26 cellular contexts compared by ENCODE assay signal in genomic region chrX:2427147-2427546, GRCh38.
DNase-seq lines count a peak whose midpoint lies in the region; ATAC-seq and TF ChIP-seq lines count a peak whose summit lies in the region.
"Had no signal": no experiment of that assay in that cellular context is flagged by ENCODE, and none has a peak within 500 bp of the region (broad histone marks: within the 10 kb centered on the region; RNA-seq: fewer than 3 reads in every experiment).

No MANE protein-coding gene starts in this region.

- no peaks in the 10 kb centered on the region for H3K9me3 Mint-ChIP-seq in Calu3 (ENCODE audit: low read depth, unreplicated experiment)
- peaks cover 36% of the 10 kb centered on the region for H3K9me3 Mint-ChIP-seq in WTC11
- H3K9me3 Mint-ChIP-seq in stimulated activated effector memory CD8-positive, alpha-beta T cell treated with anti-CD3 and anti-CD28 coated beads, Interleukin-12 subunit alpha, Interleukin-12 subunit beta, amount 100 ng/mL, for 72 hours: no peaks in the 10 kb centered on the region
- H3K9me3 Mint-ChIP-seq: HFFc6 had no signal

- H3K4me1 ChIP-seq in breast epithelium: no peaks in the 10 kb centered on the region
- H3K4me1 ChIP-seq: HAP-1 had no signal

- POLR2A ChIA-PET in WTC11 (lab: Charles Lee): no interaction called here

- no TSS peak for BruUV-seq in Calu3 (replicated peaks; lab: Mats Ljungman, UMichigan)

- intact Hi-C loops in Calu3 (cut with micrococcal nuclease; ENCODE audit: unreplicated experiment) (no loop called here), breast epithelium (cut with DNase I; ENCODE audit: low total_unique reads) (no loop called here)

- H3K36me3 ChIP-seq in breast epithelium: no peaks in the 10 kb centered on the region

- CTCF ChIA-PET in Calu3 (lab: Charles Lee): no interaction called here
- CTCF ChIA-PET in WTC11 (lab: Charles Lee): no interaction called here

- H3K27me3 ChIP-seq in breast epithelium: no peaks in the 10 kb centered on the region
- H3K27me3 ChIP-seq: SJSA1 had no signal

- H3K27ac ChIP-seq in breast epithelium: no peak overlapping the region
- H3K27ac ChIP-seq: C4-2B, GM23248, KMS-11, SJSA1 had no signal

- H3K27me3 Mint-ChIP-seq in Calu3 (ENCODE audit: unreplicated experiment): no peaks in the 10 kb centered on the region
- H3K27me3 Mint-ChIP-seq in WTC11 (ENCODE audit: low read depth): no peaks in the 10 kb centered on the region; the same call in 1 of the 2 replicates
- H3K27me3 Mint-ChIP-seq: CD8-positive, alpha-beta memory T cell had no signal

- H3K9me3 ChIP-seq in breast epithelium: peaks cover 0 to 6% of the 10 kb centered on the region in 2 donors
- H3K9me3 ChIP-seq: HAP-1, SJSA1 had no signal

- H3K4me3 Mint-ChIP-seq in Calu3 (ENCODE audit: low read depth, unreplicated experiment) (no peak overlapping the region), WTC11 (no peak overlapping the region)
- H3K4me3 Mint-ChIP-seq in stimulated activated effector memory CD8-positive, alpha-beta T cell treated with anti-CD3 and anti-CD28 coated beads, Interleukin-12 subunit alpha, Interleukin-12 subunit beta, amount 100 ng/mL, for 72 hours: no peak overlapping the region
- H3K4me3 Mint-ChIP-seq: HFFc6 had no signal

- H3K4me1 Mint-ChIP-seq in Calu3 (ENCODE audit: low read depth, unreplicated experiment) (no peaks in the 10 kb centered on the region), WTC11 (peaks cover 8% of the 10 kb centered on the region)
- H3K4me1 Mint-ChIP-seq in stimulated activated effector memory CD8-positive, alpha-beta T cell treated with anti-CD3 and anti-CD28 coated beads, Interleukin-12 subunit alpha, Interleukin-12 subunit beta, amount 100 ng/mL, for 72 hours: peaks cover 9% of the 10 kb centered on the region
- H3K4me1 Mint-ChIP-seq: CD8-positive, alpha-beta memory T cell had no signal

- no peak overlapping the region for H3K4me3 ChIP-seq in breast epithelium
- H3K4me3 ChIP-seq: GM23248, HAP-1, SJSA1 had no signal

- no peak for ATAC-seq in WTC11
- ATAC-seq in stimulated activated effector memory CD8-positive, alpha-beta T cell treated with anti-CD3 and anti-CD28 coated beads, Interleukin-12 subunit alpha, Interleukin-12 subunit beta, amount 100 ng/mL, for 72 hours: no peak

- peak overlapping the region; percentile 14 for H3K27ac Mint-ChIP-seq in Calu3 (ENCODE audit: unreplicated experiment)
- peak overlapping the region; percentile 19 for H3K27ac Mint-ChIP-seq in WTC11
- H3K27ac Mint-ChIP-seq in stimulated activated effector memory CD8-positive, alpha-beta T cell treated with anti-CD3 and anti-CD28 coated beads, Interleukin-12 subunit alpha, Interleukin-12 subunit beta, amount 100 ng/mL, for 72 hours: peak overlapping the region; percentile 11
- H3K27ac Mint-ChIP-seq: HFFc6 had no signal

- H3K36me3 Mint-ChIP-seq in Calu3 (ENCODE audit: insufficient read depth, unreplicated experiment): peaks cover 11% of the 10 kb centered on the region
- peaks cover 57% of the 10 kb centered on the region for H3K36me3 Mint-ChIP-seq in WTC11
- peaks cover 18% of the 10 kb centered on the region for H3K36me3 Mint-ChIP-seq in stimulated activated effector memory CD8-positive, alpha-beta T cell treated with anti-CD3 and anti-CD28 coated beads, Interleukin-12 subunit alpha, Interleukin-12 subunit beta, amount 100 ng/mL, for 72 hours

- DNase-seq in Calu3 (no peak), WTC11 (ENCODE audit: low spot score) (no peak), mesenteric fat pad (ENCODE audit: low spot score) (peak; percentile 57), DMS53 (lab: John Stamatoyannopoulos, UW) (no peak), breast epithelium (ENCODE audit: low spot score in 2 of 2) (no peak)
- no peak for DNase-seq in stimulated activated effector memory CD8-positive, alpha-beta T cell treated with anti-CD3 and anti-CD28 coated beads, Interleukin-12 subunit alpha, Interleukin-12 subunit beta, amount 100 ng/mL, for 72 hours (ENCODE audit: low spot score in 2 of 2)
- DNase-seq in activated effector memory CD4-positive, alpha-beta T cell treated with Interleukin-2 at 50 U/mL for 16 hours: no peak
- DNase-seq: CD8-positive, alpha-beta memory T cell; DMS153; GM23248; HFFc6; IMR-90; MM.1S; NCI-H1417; NCI-H1694 treated with DMSO at 0.1 percent for 48 hours; NCI-H2081 treated with DMSO at 0.1 percent for 48 hours; NCI-H2171; NCI-H226; NCI-H510A; NCI-H69; Right ventricle myocardium superior; RPMI8226 had no signal

- TF ChIP-seq CTCF in Calu3 (IDR thresholded peaks at IDR 0.05; ENCODE audit: unreplicated experiment): no peak
- TF ChIP-seq CTCF in WTC11 (IDR thresholded peaks at IDR 0.05): no peak
- no peak for TF ChIP-seq CTCF in breast epithelium (IDR thresholded peaks at IDR 0.05)

- TF ChIP-seq POLR2A in breast epithelium (IDR thresholded peaks at IDR 0.05): no peak

TF ChIP-seq in WTC11, 78 proteins besides CTCF, POLR2A, EP300 and RAD21 (continues in another document):
- TF ChIP-seq CDX4 (CRISPR knock-in tag; IDR thresholded peaks at IDR 0.05; ENCODE audit: borderline replicate concordance): no peak
- no peak for TF ChIP-seq ZNF671 (CRISPR knock-in tag; IDR thresholded peaks at IDR 0.05)
- TF ChIP-seq ZBTB43 (CRISPR knock-in tag; IDR thresholded peaks at IDR 0.05): no peak
- TF ChIP-seq E2F1 (CRISPR knock-in tag; IDR thresholded peaks at IDR 0.05): no peak
- no peak for TF ChIP-seq CBFB (CRISPR knock-in tag; IDR thresholded peaks at IDR 0.05; ENCODE audit: low read depth)
- TF ChIP-seq ZNF532 (CRISPR knock-in tag; IDR thresholded peaks at IDR 0.05; ENCODE audit: borderline replicate concordance): no peak
- TF ChIP-seq ZNF121 (CRISPR knock-in tag; IDR thresholded peaks at IDR 0.05): no peak
- TF ChIP-seq MXD4 (CRISPR knock-in tag; IDR thresholded peaks at IDR 0.05; ENCODE audit: borderline replicate concordance): no peak
- no peak for TF ChIP-seq SMAD3 (CRISPR knock-in tag; IDR thresholded peaks at IDR 0.05; ENCODE audit: borderline replicate concordance)
- no peak for TF ChIP-seq TP53 (CRISPR knock-in tag; IDR thresholded peaks at IDR 0.05)
- no peak for TF ChIP-seq NFATC4 (CRISPR knock-in tag; IDR thresholded peaks at IDR 0.05)
